In the genomic region with DNA sequence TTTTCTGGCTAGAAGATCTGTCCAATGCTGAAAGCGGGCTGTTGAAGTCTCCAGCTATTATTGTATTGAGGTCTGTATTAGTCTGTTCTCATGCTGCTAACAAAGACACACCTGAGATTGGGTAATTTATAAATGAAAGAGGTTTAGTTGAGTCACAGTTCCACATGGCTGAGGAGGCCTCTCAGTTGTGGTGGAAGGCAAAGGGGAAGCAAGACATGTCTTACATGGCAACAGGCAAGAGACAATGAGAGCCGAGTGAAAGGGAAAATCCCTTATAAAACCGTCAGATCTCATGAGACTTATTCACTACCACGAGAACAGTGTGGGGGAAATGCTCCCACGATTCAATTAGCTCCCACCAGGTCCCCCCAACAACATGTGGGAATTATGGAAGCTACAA, we compare ENCODE assay signal across 1 cellular context.
TF ChIP-seq lines count a peak whose summit lies in the region.

No MANE protein-coding gene starts in this region.

TF ChIP-seq in GM12878, 131 proteins besides CTCF, POLR2A, EP300 and RAD21 (continued from another document):
- TF ChIP-seq, protein P1, sequence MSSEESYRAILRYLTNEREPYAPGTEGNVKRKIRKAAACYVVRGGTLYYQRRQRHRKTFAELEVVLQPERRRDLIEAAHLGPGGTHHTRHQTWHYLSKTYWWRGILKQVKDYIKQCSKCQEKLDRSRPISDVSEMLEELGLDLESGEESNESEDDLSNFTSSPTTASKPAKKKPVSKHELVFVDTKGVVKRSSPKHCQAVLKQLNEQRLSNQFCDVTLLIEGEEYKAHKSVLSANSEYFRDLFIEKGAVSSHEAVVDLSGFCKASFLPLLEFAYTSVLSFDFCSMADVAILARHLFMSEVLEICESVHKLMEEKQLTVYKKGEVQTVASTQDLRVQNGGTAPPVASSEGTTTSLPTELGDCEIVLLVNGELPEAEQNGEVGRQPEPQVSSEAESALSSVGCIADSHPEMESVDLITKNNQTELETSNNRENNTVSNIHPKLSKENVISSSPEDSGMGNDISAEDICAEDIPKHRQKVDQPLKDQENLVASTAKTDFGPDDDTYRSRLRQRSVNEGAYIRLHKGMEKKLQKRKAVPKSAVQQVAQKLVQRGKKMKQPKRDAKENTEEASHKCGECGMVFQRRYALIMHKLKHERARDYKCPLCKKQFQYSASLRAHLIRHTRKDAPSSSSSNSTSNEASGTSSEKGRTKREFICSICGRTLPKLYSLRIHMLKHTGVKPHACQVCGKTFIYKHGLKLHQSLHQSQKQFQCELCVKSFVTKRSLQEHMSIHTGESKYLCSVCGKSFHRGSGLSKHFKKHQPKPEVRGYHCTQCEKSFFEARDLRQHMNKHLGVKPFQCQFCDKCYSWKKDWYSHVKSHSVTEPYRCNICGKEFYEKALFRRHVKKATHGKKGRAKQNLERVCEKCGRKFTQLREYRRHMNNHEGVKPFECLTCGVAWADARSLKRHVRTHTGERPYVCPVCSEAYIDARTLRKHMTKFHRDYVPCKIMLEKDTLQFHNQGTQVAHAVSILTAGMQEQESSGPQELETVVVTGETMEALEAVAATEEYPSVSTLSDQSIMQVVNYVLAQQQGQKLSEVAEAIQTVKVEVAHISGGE (CRISPR knock-in tag; IDR thresholded peaks at IDR 0.05), result no peak
- TF ChIP-seq IKZF1 (conservative IDR thresholded peaks at IDR 0.05), result no peak
